ENCODE assay signal across 1 cellular context in genomic region chr3:44338828-44339127, GRCh38.
TF ChIP-seq lines count a peak whose summit lies in the region.

No MANE protein-coding gene starts in this region.

TF ChIP-seq in WTC11, 78 proteins besides CTCF, POLR2A, EP300 and RAD21 (continued from another document):
- TF ChIP-seq ZBTB43 (CRISPR knock-in tag; IDR thresholded peaks at IDR 0.05) = no peak
- TF ChIP-seq MLX (CRISPR knock-in tag; IDR thresholded peaks at IDR 0.05) = no peak
- TF ChIP-seq USF2 (CRISPR knock-in tag; IDR thresholded peaks at IDR 0.05) = no peak
- no peak; the same call in 1 of the 2 replicates for TF ChIP-seq FOXP1 (CRISPR knock-in tag; IDR thresholded peaks at IDR 0.05; ENCODE audit: borderline replicate concordance)
- no peak for TF ChIP-seq FOXP4 (CRISPR knock-in tag; IDR thresholded peaks at IDR 0.05)
- no peak for TF ChIP-seq ZMAT4 (CRISPR knock-in tag; IDR thresholded peaks at IDR 0.05)
- 0 out of 2 replicates have a peak, but pooled peaks have one; percentile 65 for TF ChIP-seq ZNF138 (CRISPR knock-in tag; conservative IDR thresholded peaks at IDR 0.05)
